ENCODE assay signal across 8 cellular contexts in genomic region chr14:64465208-64465821, GRCh38. TPM values are rescaled to one million over a fixed set of nuclear protein-coding genes. Genes with fewer than 3 reads are reported as not detected.
DNase-seq lines count a peak whose midpoint lies in the region; ATAC-seq and TF ChIP-seq lines count a peak whose summit lies in the region.

AKAP5 (plus strand) TSS chr14:64465499; CDS start chr14:64468395, 2,896 bp downstream.

- DNase-seq in DMS53 (lab: John Stamatoyannopoulos, UW) = peak; percentile 65
- DNase-seq in DMS53 treated with DMSO at 0.1 percent for 48 hours (lab: John Stamatoyannopoulos, UW; ENCODE audit: unreplicated experiment) = no peak
- DNase-seq in NCI-H524 (lab: John Stamatoyannopoulos, UW) = peak; percentile 79 to 91
- peak; percentile 62 for DNase-seq in activated CD8-positive, alpha-beta memory T cell treated with anti-CD3 and anti-CD28 coated beads, Interleukin-2, amount 50 U/mL, for 4 hours
- DNase-seq in epithelial cell of esophagus (ENCODE audit: low read depth) = peak; percentile 31
- peak; percentile 39 for DNase-seq in myocyte (ENCODE audit: low read depth)
- DNase-seq in stimulated activated CD8-positive, alpha-beta memory T cell treated with anti-CD3 and anti-CD28 coated beads, Interleukin-7, amount 100 ng/mL, for 24 hours (ENCODE audit: low read depth) = peak; percentile 25

- H3K4me3 ChIP-seq in epithelial cell of esophagus (ENCODE audit: low read length) = peak within 1 kb of the TSS; percentile 53

- no peak for TF ChIP-seq CTCF in epithelial cell of esophagus (IDR thresholded peaks at IDR 0.05; ENCODE audit: insufficient read depth, low read depth, low read length, missing control alignments)

- ATAC-seq in HG02885 (IDR thresholded peaks at IDR 0.05; ENCODE audit: poor library complexity, unreplicated experiment) = peak; percentile 62

RNA-seq across cellular contexts. Expression of gene AKAP5, which starts in this region (rescaled TPM):
- 0.05 and 0.08 TPM in 2 replicates for total RNA-seq in myocyte
- polyA plus RNA-seq in myocyte (2012) = 0.66 TPM

Comparison
In these comparisons a context has a peak if more than half of its experiments do, and no peak if none do; other contexts are left out.
1. Peak in DNase-seq in myocyte; RNA of the gene not detected or under 1 TPM.